Comparison of ENCODE assay signal across 24 cellular contexts in the genomic region with DNA sequence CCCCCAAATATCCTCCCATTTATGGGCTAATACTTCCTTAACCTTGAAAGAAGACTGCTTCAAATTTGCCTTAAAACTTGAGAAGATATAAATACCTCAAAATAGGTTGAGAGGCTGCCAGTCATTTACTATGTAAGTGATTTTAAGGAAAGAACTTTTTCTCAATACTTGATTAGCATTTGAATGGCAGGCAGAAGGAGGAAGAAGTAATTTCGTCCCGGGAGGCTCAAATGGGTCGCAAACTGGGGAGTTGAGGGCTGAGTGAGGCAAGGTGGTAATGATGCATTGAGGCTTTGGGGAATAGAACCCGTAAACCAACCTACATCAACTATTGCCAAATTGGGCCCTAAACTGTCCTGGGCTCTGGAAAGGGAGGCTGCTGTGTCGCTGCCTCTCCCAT.
"Had no signal": no experiment of that assay in that cellular context is flagged by ENCODE, and none has a peak within 500 bp of the region (broad histone marks: within the 10 kb centered on the region; RNA-seq: fewer than 3 reads in every experiment).

No MANE protein-coding gene starts in this region.

- FAIRE-seq: urothelium cell line had no signal

- H3K4me3 Mint-ChIP-seq: activated CD4-positive, alpha-beta T cell treated with anti-CD3 and anti-CD28 coated beads, Interleukin-2, amount 10 ng/mL, durations not matched to agents 7 days and 5 days; activated CD8-positive, alpha-beta memory T cell treated with anti-CD3 and anti-CD28 coated beads, Interleukin-2, amount 10 ng/mL, durations not matched to agents 7 days and 5 days; activated CD8-positive, alpha-beta T cell treated with anti-CD3 and anti-CD28 coated beads for 36 hours; activated T-helper 1 cell treated with anti-CD3 and anti-CD28 coated beads, Interleukin-12 subunit alpha, Interleukin-12 subunit beta, Interleukin-2, Interleukin-4 antibody, amounts not matched to agents 30 ng/mL and 10 ng/mL and 1 ng/mL, durations not matched to agents 14 hours and 24 hours and 36 hours; brain; dendritic cell treated with granulocyte-macrophage colony-stimulating factor and Interleukin-4, amounts not matched to agents 40 ng/mL and 50 ng/mL, for 4 days; naive thymus-derived CD8-positive, alpha-beta T cell; T-helper 1 cell treated with Interleukin-12 subunit alpha and Interleukin-12 subunit beta and Interleukin-4 antibody, amounts not matched to agents 30 μg/mL and 1 μg/mL, for 36 hours had no signal

- H3K4me1 ChIP-seq: lower lobe of right lung, prostate gland had no signal

- H3K27me3 Mint-ChIP-seq: activated CD8-positive, alpha-beta T cell treated with anti-CD3 and anti-CD28 coated beads for 36 hours; brain; naive thymus-derived CD8-positive, alpha-beta T cell had no signal

- H3K4me3 ChIP-seq: lower lobe of right lung, ovary, prostate gland, transverse colon had no signal

- H3K36me3 ChIP-seq: lower lobe of right lung, ovary, prostate gland, transverse colon had no signal

- H3K27ac Mint-ChIP-seq: activated CD4-positive, alpha-beta T cell treated with anti-CD3 and anti-CD28 coated beads, Interleukin-2, amount 10 ng/mL, durations not matched to agents 7 days and 5 days; activated CD8-positive, alpha-beta memory T cell treated with anti-CD3 and anti-CD28 coated beads, Interleukin-2, amount 10 ng/mL, durations not matched to agents 7 days and 5 days; activated CD8-positive, alpha-beta T cell treated with anti-CD3 and anti-CD28 coated beads for 36 hours; activated naive CD4-positive, alpha-beta T cell treated with anti-CD3 and anti-CD28 coated beads, Interleukin-2, amount 50 U/mL, for 72 hours; activated T-helper 1 cell treated with anti-CD3 and anti-CD28 coated beads, Interleukin-12 subunit alpha, Interleukin-12 subunit beta, Interleukin-2, Interleukin-4 antibody, amounts not matched to agents 30 ng/mL and 10 ng/mL and 1 ng/mL, durations not matched to agents 14 hours and 24 hours and 36 hours; brain; dendritic cell treated with granulocyte-macrophage colony-stimulating factor and Interleukin-4, amounts not matched to agents 40 ng/mL and 50 ng/mL, for 4 days; stimulated activated effector memory CD8-positive, alpha-beta T cell treated with anti-CD3 and anti-CD28 coated beads, Interleukin-12 subunit alpha, Interleukin-12 subunit beta, amount 100 ng/mL, for 72 hours; T-helper 1 cell treated with Interleukin-12 subunit alpha and Interleukin-12 subunit beta and Interleukin-4 antibody, amounts not matched to agents 30 μg/mL and 1 μg/mL, for 36 hours had no signal

- H3K27ac ChIP-seq: lower lobe of right lung, ovary, prostate gland, transverse colon had no signal

- H3K27me3 ChIP-seq: ovary, transverse colon had no signal

- H3K9me3 Mint-ChIP-seq: activated CD4-positive, alpha-beta T cell treated with anti-CD3 and anti-CD28 coated beads, Interleukin-2, amount 10 ng/mL, durations not matched to agents 7 days and 5 days; activated CD8-positive, alpha-beta T cell treated with anti-CD3 and anti-CD28 coated beads for 36 hours; activated naive CD4-positive, alpha-beta T cell treated with anti-CD3 and anti-CD28 coated beads, Interleukin-2, amount 50 U/mL, for 72 hours; activated T-helper 1 cell treated with anti-CD3 and anti-CD28 coated beads, Interleukin-12 subunit alpha, Interleukin-12 subunit beta, Interleukin-2, Interleukin-4 antibody, amounts not matched to agents 30 ng/mL and 10 ng/mL and 1 ng/mL, durations not matched to agents 14 hours and 24 hours and 36 hours; dendritic cell treated with granulocyte-macrophage colony-stimulating factor and Interleukin-4, amounts not matched to agents 40 ng/mL and 50 ng/mL, for 4 days; immature natural killer cell; naive thymus-derived CD8-positive, alpha-beta T cell; stimulated activated effector memory CD8-positive, alpha-beta T cell treated with anti-CD3 and anti-CD28 coated beads, Interleukin-12 subunit alpha, Interleukin-12 subunit beta, amount 100 ng/mL, for 72 hours; T-helper 1 cell treated with Interleukin-12 subunit alpha and Interleukin-12 subunit beta and Interleukin-4 antibody, amounts not matched to agents 30 μg/mL and 1 μg/mL, for 36 hours had no signal

- H3K9me3 ChIP-seq: lower lobe of right lung, ovary, prostate gland, transverse colon had no signal

- DNase-seq: activated CD4-positive, alpha-beta T cell treated with anti-CD3 and anti-CD28 coated beads, Interleukin-2, amount 10 ng/mL, durations not matched to agents 7 days and 5 days; activated CD4-positive, CD25-positive, alpha-beta regulatory T cell treated with anti-CD3 and anti-CD28 coated beads, Interleukin-2, amount 50 U/mL, for 72 hours; activated CD8-positive, alpha-beta memory T cell treated with anti-CD3 and anti-CD28 coated beads, Interleukin-2, amount 10 ng/mL, durations not matched to agents 7 days and 5 days; activated CD8-positive, alpha-beta T cell treated with anti-CD3 and anti-CD28 coated beads for 36 hours; activated gamma-delta T cell; aorta; caudate nucleus; effector CD4-positive, alpha-beta T cell; foreskin fibroblast; immature natural killer cell; lower lobe of right lung; naive thymus-derived CD8-positive, alpha-beta T cell; ovary; stimulated activated CD4-positive, alpha-beta T cell treated with anti-CD3 and anti-CD28 coated beads, Interleukin-12 subunit alpha, Interleukin-12 subunit beta, amount 100 ng/mL, for 4 hours; T1000; transverse colon had no signal

- H3K36me3 Mint-ChIP-seq: activated CD8-positive, alpha-beta memory T cell treated with anti-CD3 and anti-CD28 coated beads, Interleukin-2, amount 10 ng/mL, durations not matched to agents 7 days and 5 days had no signal
